In the genomic region with DNA sequence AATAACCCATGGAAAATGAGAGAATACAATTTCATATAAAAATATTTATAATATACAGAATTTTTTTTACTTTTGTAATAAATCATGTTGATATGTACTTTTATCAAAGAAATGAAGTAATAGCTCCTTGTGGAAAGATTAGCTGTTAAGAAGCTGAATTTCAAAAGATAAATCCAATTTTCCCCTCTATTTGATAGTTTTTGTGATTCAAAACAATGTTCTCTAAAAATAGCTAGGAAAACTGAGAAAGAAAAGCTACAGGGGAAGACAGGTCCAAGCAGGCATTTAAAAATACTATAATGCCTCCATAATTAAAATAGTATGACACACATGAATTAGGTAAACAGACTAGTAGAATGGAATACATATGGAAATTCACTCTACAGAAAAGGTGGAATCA, we compare ENCODE assay signal across 23 cellular contexts.
"Had no signal": no experiment of that assay in that cellular context is flagged by ENCODE, and none has a peak within 500 bp of the region (broad histone marks: within the 10 kb centered on the region; RNA-seq: fewer than 3 reads in every experiment).

No MANE protein-coding gene starts in this region.

- H3K9me3 Mint-ChIP-seq: effector memory CD8-positive, alpha-beta T cell had no signal

- ATAC-seq: effector memory CD8-positive, alpha-beta T cell; esophagus mucosa; foreskin keratinocyte; gastrocnemius medialis; gastroesophageal sphincter; heart left ventricle; heart right ventricle had no signal

- H3K27me3 Mint-ChIP-seq: dendritic cell treated with granulocyte-macrophage colony-stimulating factor and Interleukin-4, amounts not matched to agents 40 ng/mL and 50 ng/mL, for 4 days; effector memory CD8-positive, alpha-beta T cell had no signal

- H3K4me3 Mint-ChIP-seq: dendritic cell treated with granulocyte-macrophage colony-stimulating factor and Interleukin-4, amounts not matched to agents 40 ng/mL and 50 ng/mL, for 4 days; effector memory CD8-positive, alpha-beta T cell; endodermal cell had no signal

- H3K27ac Mint-ChIP-seq: dendritic cell treated with granulocyte-macrophage colony-stimulating factor and Interleukin-4, amounts not matched to agents 40 ng/mL and 50 ng/mL, for 4 days; endodermal cell had no signal

- FAIRE-seq: endometrium, endothelial cell of umbilical vein had no signal

- DNase-seq: colonic mucosa; cortex of kidney; dermis blood vessel endothelial cell; dorsolateral prefrontal cortex; effector CD4-positive, alpha-beta T cell; effector memory CD4-positive, alpha-beta T cell; effector memory CD8-positive, alpha-beta T cell; endodermal cell; erythroblast; esophagus squamous epithelium; foreskin fibroblast; foreskin keratinocyte; foreskin melanocyte; gastrocnemius medialis; glutamatergic neuron; head of caudate nucleus; heart left ventricle; heart right ventricle had no signal
